In the genomic region with DNA sequence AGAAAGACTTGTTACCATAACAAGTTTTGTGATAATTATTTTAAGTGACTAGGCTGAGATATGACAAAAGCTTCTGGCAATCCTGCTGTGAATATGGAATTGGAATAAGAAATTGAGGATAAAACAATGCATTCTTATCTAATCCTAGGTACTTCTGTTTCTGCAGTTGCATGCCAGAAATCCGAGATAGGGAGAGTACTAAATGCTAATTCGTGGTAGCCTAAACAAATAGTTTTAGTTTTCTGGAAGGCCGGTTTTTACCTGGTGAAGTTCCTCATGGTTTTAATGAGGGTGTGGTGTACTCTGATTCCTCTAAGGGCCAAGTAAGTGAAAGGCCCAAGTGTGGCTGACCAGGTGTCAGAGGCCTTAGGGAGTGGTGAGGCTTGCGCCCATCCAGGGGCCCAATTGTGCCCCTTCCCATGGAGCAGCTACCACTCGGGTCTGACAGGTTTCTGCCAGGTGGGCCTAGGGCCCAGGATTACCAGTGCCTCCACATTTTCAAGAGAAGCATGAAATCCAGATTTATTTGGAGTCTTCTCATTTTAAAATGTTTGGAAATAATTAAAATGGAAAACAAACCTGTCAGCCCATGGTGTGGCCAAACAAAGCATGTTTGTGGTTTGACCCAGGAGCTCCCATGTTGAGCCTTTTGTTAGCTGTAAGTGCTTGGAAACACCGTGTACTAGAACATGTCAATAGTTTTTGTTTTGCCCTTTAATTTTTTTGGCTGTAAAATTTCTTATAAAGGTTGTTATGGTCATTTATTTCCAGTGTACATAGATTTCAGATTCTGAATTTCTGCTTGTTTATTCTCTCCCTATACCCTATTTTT, we compare ENCODE assay signal across 1 cellular context.
TF ChIP-seq lines count a peak whose summit lies in the region.

No MANE protein-coding gene starts in this region.

TF ChIP-seq in GM23338, 12 proteins besides CTCF, POLR2A, EP300 and RAD21 (continued from another document):
- TF ChIP-seq, protein P1, sequence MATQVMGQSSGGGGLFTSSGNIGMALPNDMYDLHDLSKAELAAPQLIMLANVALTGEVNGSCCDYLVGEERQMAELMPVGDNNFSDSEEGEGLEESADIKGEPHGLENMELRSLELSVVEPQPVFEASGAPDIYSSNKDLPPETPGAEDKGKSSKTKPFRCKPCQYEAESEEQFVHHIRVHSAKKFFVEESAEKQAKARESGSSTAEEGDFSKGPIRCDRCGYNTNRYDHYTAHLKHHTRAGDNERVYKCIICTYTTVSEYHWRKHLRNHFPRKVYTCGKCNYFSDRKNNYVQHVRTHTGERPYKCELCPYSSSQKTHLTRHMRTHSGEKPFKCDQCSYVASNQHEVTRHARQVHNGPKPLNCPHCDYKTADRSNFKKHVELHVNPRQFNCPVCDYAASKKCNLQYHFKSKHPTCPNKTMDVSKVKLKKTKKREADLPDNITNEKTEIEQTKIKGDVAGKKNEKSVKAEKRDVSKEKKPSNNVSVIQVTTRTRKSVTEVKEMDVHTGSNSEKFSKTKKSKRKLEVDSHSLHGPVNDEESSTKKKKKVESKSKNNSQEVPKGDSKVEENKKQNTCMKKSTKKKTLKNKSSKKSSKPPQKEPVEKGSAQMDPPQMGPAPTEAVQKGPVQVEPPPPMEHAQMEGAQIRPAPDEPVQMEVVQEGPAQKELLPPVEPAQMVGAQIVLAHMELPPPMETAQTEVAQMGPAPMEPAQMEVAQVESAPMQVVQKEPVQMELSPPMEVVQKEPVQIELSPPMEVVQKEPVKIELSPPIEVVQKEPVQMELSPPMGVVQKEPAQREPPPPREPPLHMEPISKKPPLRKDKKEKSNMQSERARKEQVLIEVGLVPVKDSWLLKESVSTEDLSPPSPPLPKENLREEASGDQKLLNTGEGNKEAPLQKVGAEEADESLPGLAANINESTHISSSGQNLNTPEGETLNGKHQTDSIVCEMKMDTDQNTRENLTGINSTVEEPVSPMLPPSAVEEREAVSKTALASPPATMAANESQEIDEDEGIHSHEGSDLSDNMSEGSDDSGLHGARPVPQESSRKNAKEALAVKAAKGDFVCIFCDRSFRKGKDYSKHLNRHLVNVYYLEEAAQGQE (IDR thresholded peaks at IDR 0.05; ENCODE audit: unreplicated experiment): no peak
- TF ChIP-seq ZNF331 (CRISPR knock-in tag; IDR thresholded peaks at IDR 0.05; ENCODE audit: low read depth) (no peak), POLR2AphosphoS5 (IDR thresholded peaks at IDR 0.05; ENCODE audit: low read depth) (no peak), STAT1 (IDR thresholded peaks at IDR 0.05; ENCODE audit: unreplicated experiment) (no peak), EZH2 (IDR thresholded peaks at IDR 0.05; ENCODE audit: low read depth, unreplicated experiment) (no peak), JUNB (IDR thresholded peaks at IDR 0.05; ENCODE audit: unreplicated experiment) (no peak), EZH2phosphoT487 (IDR thresholded peaks at IDR 0.05; ENCODE audit: unreplicated experiment) (no peak), NANOG (IDR thresholded peaks at IDR 0.05; ENCODE audit: borderline replicate concordance) (no peak)
- TF ChIP-seq, protein P2, sequence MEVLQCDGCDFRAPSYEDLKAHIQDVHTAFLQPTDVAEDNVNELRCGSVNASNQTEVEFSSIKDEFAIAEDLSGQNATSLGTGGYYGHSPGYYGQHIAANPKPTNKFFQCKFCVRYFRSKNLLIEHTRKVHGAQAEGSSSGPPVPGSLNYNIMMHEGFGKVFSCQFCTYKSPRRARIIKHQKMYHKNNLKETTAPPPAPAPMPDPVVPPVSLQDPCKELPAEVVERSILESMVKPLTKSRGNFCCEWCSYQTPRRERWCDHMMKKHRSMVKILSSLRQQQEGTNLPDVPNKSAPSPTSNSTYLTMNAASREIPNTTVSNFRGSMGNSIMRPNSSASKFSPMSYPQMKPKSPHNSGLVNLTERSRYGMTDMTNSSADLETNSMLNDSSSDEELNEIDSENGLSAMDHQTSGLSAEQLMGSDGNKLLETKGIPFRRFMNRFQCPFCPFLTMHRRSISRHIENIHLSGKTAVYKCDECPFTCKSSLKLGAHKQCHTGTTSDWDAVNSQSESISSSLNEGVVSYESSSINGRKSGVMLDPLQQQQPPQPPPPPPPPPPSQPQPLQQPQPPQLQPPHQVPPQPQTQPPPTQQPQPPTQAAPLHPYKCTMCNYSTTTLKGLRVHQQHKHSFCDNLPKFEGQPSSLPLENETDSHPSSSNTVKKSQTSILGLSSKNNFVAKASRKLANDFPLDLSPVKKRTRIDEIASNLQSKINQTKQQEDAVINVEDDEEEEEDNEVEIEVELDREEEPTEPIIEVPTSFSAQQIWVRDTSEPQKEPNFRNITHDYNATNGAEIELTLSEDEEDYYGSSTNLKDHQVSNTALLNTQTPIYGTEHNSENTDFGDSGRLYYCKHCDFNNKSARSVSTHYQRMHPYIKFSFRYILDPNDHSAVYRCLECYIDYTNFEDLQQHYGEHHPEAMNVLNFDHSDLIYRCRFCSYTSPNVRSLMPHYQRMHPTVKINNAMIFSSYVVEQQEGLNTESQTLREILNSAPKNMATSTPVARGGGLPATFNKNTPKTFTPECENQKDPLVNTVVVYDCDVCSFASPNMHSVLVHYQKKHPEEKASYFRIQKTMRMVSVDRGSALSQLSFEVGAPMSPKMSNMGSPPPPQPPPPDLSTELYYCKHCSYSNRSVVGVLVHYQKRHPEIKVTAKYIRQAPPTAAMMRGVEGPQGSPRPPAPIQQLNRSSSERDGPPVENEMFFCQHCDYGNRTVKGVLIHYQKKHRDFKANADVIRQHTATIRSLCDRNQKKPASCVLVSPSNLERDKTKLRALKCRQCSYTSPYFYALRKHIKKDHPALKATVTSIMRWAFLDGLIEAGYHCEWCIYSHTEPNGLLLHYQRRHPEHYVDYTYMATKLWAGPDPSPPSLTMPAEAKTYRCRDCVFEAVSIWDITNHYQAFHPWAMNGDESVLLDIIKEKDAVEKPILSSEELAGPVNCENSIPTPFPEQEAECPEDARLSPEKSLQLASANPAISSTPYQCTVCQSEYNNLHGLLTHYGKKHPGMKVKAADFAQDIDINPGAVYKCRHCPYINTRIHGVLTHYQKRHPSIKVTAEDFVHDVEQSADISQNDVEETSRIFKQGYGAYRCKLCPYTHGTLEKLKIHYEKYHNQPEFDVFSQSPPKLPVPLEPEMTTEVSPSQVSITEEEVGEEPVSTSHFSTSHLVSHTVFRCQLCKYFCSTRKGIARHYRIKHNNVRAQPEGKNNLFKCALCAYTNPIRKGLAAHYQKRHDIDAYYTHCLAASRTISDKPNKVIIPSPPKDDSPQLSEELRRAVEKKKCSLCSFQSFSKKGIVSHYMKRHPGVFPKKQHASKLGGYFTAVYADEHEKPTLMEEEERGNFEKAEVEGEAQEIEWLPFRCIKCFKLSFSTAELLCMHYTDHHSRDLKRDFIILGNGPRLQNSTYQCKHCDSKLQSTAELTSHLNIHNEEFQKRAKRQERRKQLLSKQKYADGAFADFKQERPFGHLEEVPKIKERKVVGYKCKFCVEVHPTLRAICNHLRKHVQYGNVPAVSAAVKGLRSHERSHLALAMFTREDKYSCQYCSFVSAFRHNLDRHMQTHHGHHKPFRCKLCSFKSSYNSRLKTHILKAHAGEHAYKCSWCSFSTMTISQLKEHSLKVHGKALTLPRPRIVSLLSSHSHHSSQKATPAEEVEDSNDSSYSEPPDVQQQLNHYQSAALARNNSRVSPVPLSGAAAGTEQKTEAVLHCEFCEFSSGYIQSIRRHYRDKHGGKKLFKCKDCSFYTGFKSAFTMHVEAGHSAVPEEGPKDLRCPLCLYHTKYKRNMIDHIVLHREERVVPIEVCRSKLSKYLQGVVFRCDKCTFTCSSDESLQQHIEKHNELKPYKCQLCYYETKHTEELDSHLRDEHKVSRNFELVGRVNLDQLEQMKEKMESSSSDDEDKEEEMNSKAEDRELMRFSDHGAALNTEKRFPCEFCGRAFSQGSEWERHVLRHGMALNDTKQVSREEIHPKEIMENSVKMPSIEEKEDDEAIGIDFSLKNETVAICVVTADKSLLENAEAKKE (CRISPR knock-in tag; IDR thresholded peaks at IDR 0.05): no peak
